1 cellular context compared by ENCODE assay signal in genomic region chr9:125241000-125241862, GRCh38.
TF ChIP-seq lines count a peak whose summit lies in the region.

HSPA5 (minus strand) TSS chr9:125241343; CDS start chr9:125241126, 217 bp downstream.

TF ChIP-seq in liver, 16 proteins besides CTCF, POLR2A, EP300 and RAD21 (continued from another document):
- TF ChIP-seq REST (IDR thresholded peaks at IDR 0.05), result peak; percentile 94
TF ChIP-seq in liver: peak in this region for 8.
